Comparison of ENCODE assay signal across 2 cellular contexts in genomic region chr17:81339502-81340296, GRCh38.
A peak's percentile ranks its signal among the peaks of the same experiment; 100 is the strongest.
TF ChIP-seq lines count a peak whose summit lies in the region.

No MANE protein-coding gene starts in this region.

TF ChIP-seq in K562, 482 proteins besides CTCF, POLR2A, EP300 and RAD21 (continued from another document):
- TF ChIP-seq VEZF1 (CRISPR knock-in tag; IDR thresholded peaks at IDR 0.05) (no peak), ZNF77 (CRISPR knock-in tag; IDR thresholded peaks at IDR 0.05) (no peak)

TF ChIP-seq in liver, 16 proteins besides CTCF, POLR2A, EP300 and RAD21 (continued from another document):
- TF ChIP-seq REST (IDR thresholded peaks at IDR 0.05) (peak; percentile 71), NR2F2 (IDR thresholded peaks at IDR 0.05) (no peak), ZBTB33 (IDR thresholded peaks at IDR 0.05) (no peak), FOXA2 (IDR thresholded peaks at IDR 0.05) (peak; percentile 19), HNF4A (conservative IDR thresholded peaks at IDR 0.05) (peak; percentile 30 to 52), HNF4G (IDR thresholded peaks at IDR 0.05) (no peak), JUND (IDR thresholded peaks at IDR 0.05) (no peak)
